ENCODE assay signal across 8 cellular contexts in genomic region chr5:113520429-113520828, GRCh38. TPM values are rescaled to one million over a fixed set of nuclear protein-coding genes. Genes with fewer than 3 reads are reported as not detected.
DNase-seq lines count a peak whose midpoint lies in the region; ATAC-seq, FAIRE-seq and TF ChIP-seq lines count a peak whose summit lies in the region.

No MANE protein-coding gene starts in this region.

- H3K27me3 ChIP-seq in brain microvascular endothelial cell (replicated peaks) = no peaks in the 10 kb centered on the region
- H3K27me3 ChIP-seq in CD8-positive, alpha-beta T cell (ENCODE audit: insufficient read depth, low read length) = no peaks in the 10 kb centered on the region
- no peaks in the 10 kb centered on the region for H3K27me3 ChIP-seq in thyroid gland
- H3K27me3 ChIP-seq in PC-3 (ENCODE audit: low read length) = no peaks in the 10 kb centered on the region

- POLR2A ChIA-PET in CD8-positive, alpha-beta T cell (lab: Charles Lee) = no interaction called here
- POLR2A ChIA-PET in PC-3 (lab: Charles Lee; ENCODE audit: unreplicated experiment) = no interaction called here

- H3K4me3 Mint-ChIP-seq in CD8-positive, alpha-beta T cell = no peak overlapping the region

- no peaks in the 10 kb centered on the region for H3K27me3 Mint-ChIP-seq in CD8-positive, alpha-beta T cell (ENCODE audit: low read depth)

- H3K9me3 Mint-ChIP-seq in CD8-positive, alpha-beta T cell = no peaks in the 10 kb centered on the region

- peaks cover 41% of the 10 kb centered on the region for H3K79me2 ChIP-seq in PC-3 (ENCODE audit: low read length)

- H3K27ac ChIP-seq in brain microvascular endothelial cell (no peak overlapping the region), thyroid gland (no peak overlapping the region), PC-3 (ENCODE audit: low read length) (no peak overlapping the region)
- no peak overlapping the region for H3K27ac ChIP-seq in CD8-positive, alpha-beta T cell (ENCODE audit: low read depth, low read length)

- no peak overlapping the region for H3K27ac Mint-ChIP-seq in CD8-positive, alpha-beta T cell

- in situ Hi-C loops in brain microvascular endothelial cell (cut with HindIII; ENCODE audit: low pct_ligation_motif_present, low sequenced_read_pairs) = loop anchor here (25.0 kb wide), 1 partner anchor 183 kb away; no protein-coding TSS in a partner anchor

- peak; percentile 51 for ATAC-seq in GM19455 (IDR thresholded peaks at IDR 0.05; ENCODE audit: unreplicated experiment)
- ATAC-seq in HG03139 (IDR thresholded peaks at IDR 0.05; ENCODE audit: unreplicated experiment) = peak; percentile 60
- ATAC-seq in CD8-positive, alpha-beta T cell = no peak
- no peak for ATAC-seq in PC-3

- no peak for TF ChIP-seq POLR2A in GM12891 (IDR thresholded peaks at IDR 0.05; ENCODE audit: low read depth, low read length)
- no peak for TF ChIP-seq POLR2A in thyroid gland (IDR thresholded peaks at IDR 0.05)

- no peaks in the 10 kb centered on the region for H3K9me2 ChIP-seq in PC-3 (replicated peaks; ENCODE audit: low read length)

- H3K4me1 Mint-ChIP-seq in CD8-positive, alpha-beta T cell (ENCODE audit: low read depth) = peaks cover 64% of the 10 kb centered on the region

- DNase-seq in GM12891 (ENCODE audit: insufficient read length, low spot score) (no peak), brain microvascular endothelial cell (peak; percentile 25), thyroid gland (no peak), PC-3 (no peak), NCI-H1048 (lab: John Stamatoyannopoulos, UW) (no peak)
- DNase-seq in CD8-positive, alpha-beta T cell = no peak

- TF ChIP-seq CTCF in brain microvascular endothelial cell (IDR thresholded peaks at IDR 0.05; ENCODE audit: low read depth, low read length, missing control alignments) (no peak), thyroid gland (IDR thresholded peaks at IDR 0.05) (no peak), PC-3 (conservative IDR thresholded peaks at IDR 0.05; ENCODE audit: low read depth, low read length) (no peak)
- TF ChIP-seq CTCF in CD8-positive, alpha-beta T cell (IDR thresholded peaks at IDR 0.05) = no peak

- no TSS peak for BruUV-seq in PC-3 (replicated peaks; lab: Mats Ljungman, UMichigan)

- peaks cover 26% of the 10 kb centered on the region for H3K4me1 ChIP-seq in CD8-positive, alpha-beta T cell (ENCODE audit: insufficient read depth, low read length)
- H3K4me1 ChIP-seq in thyroid gland (peaks cover 0 to 1% of the 10 kb centered on the region in 2 donors), PC-3 (ENCODE audit: insufficient read depth, low read length) (peaks cover 5% of the 10 kb centered on the region)

- no peak overlapping the region for H3K4me2 ChIP-seq in PC-3 (ENCODE audit: low read length)

- H2AFZ ChIP-seq in PC-3 (ENCODE audit: low read length) = no peak overlapping the region

- peak; percentile 80 for FAIRE-seq in GM12891 (lab: Jason Lieb, UNC)

- intact Hi-C loops in CD8-positive, alpha-beta T cell (cut with DNase I, micrococcal nuclease) = loop anchor here in 1 of 2 experiments (5.0 kb wide), 1 partner anchor 658 kb away; the partner anchor contains the start of gene SRP19
- intact Hi-C loops in thyroid gland (cut with DNase I) = no loop called here
- intact Hi-C loops in PC-3 (cut with micrococcal nuclease) = no loop called here

- CTCF ChIA-PET in CD8-positive, alpha-beta T cell (lab: Charles Lee) = no interaction called here
- CTCF ChIA-PET in PC-3 (lab: Charles Lee) = no interaction called here

- no peaks in the 10 kb centered on the region for H3F3A ChIP-seq in PC-3 (ENCODE audit: low read length, unreplicated experiment)

- no peak overlapping the region for H3K9ac ChIP-seq in PC-3 (ENCODE audit: low read length)

- peaks cover 44% of the 10 kb centered on the region for H3K36me3 Mint-ChIP-seq in CD8-positive, alpha-beta T cell

- H3K36me3 ChIP-seq in brain microvascular endothelial cell (replicated peaks) = peaks cover 3% of the 10 kb centered on the region
- peaks cover 5% of the 10 kb centered on the region for H3K36me3 ChIP-seq in CD8-positive, alpha-beta T cell (ENCODE audit: insufficient read depth, low read length)
- no peaks in the 10 kb centered on the region for H3K36me3 ChIP-seq in thyroid gland
- H3K36me3 ChIP-seq in PC-3 (ENCODE audit: low read depth, low read length) = peaks cover 7% of the 10 kb centered on the region; the same call in 1 of the 2 replicates

- H3K9me3 ChIP-seq in CD8-positive, alpha-beta T cell (ENCODE audit: low read length) = no peaks in the 10 kb centered on the region
- H3K9me3 ChIP-seq in thyroid gland (no peaks in the 10 kb centered on the region), PC-3 (ENCODE audit: low read length) (no peaks in the 10 kb centered on the region)

- no peak overlapping the region for H3K4me3 ChIP-seq in brain microvascular endothelial cell (ENCODE audit: low read depth, low read length)
- H3K4me3 ChIP-seq in CD8-positive, alpha-beta T cell (ENCODE audit: low read depth, low read length) = no peak overlapping the region
- H3K4me3 ChIP-seq in thyroid gland (replicated peaks in 1 of 3) = no peak overlapping the region
- no peak overlapping the region for H3K4me3 ChIP-seq in PC-3 (ENCODE audit: low read length)

- 0 out of 2 replicates have a peak, but pooled peaks cover 9% of the 10 kb centered on the region for H4K20me1 ChIP-seq in PC-3 (ENCODE audit: low read length)

TF ChIP-seq in GM12891, 5 proteins besides CTCF, POLR2A, EP300 and RAD21:
- TF ChIP-seq SPI1 (IDR thresholded peaks at IDR 0.05; ENCODE audit: low read depth, low read length) = no peak
- TF ChIP-seq POU2F2 (IDR thresholded peaks at IDR 0.05; ENCODE audit: low read depth, low read length) = no peak
- TF ChIP-seq PAX5 (IDR thresholded peaks at IDR 0.05; ENCODE audit: insufficient read depth, low read length, severe bottlenecking) = no peak
- no peak for TF ChIP-seq POLR2AphosphoS5 (IDR thresholded peaks at IDR 0.05; ENCODE audit: low read depth, low read length)
- no peak for TF ChIP-seq TAF1 (IDR thresholded peaks at IDR 0.05; ENCODE audit: low read depth, low read length)

RNA-seq across cellular contexts. Expression of gene YTHDC2, which starts 6.9 kb away (rescaled TPM):
- 7.3 TPM for polyA plus RNA-seq in GM12891 (2012; ENCODE audit: low read depth, missing spikeins)
- total RNA-seq in CD8-positive, alpha-beta T cell = 10 to 100 TPM; 35.4 to 36.1 TPM
- total RNA-seq in thyroid gland (10 to 100 TPM; 29.6 to 55.6 (median 41.7) TPM), PC-3 (2014; rRNA removed) (16.9 and 20.2 TPM in 2 replicates)

RNA-seq across cellular contexts. Expression of gene MCC, which starts 32.2 kb away (rescaled TPM):
- 0.09 TPM for polyA plus RNA-seq in GM12891 (2012; ENCODE audit: low read depth, missing spikeins)
- 1 to 10 TPM; 4.3 to 4.8 TPM for total RNA-seq in CD8-positive, alpha-beta T cell
- total RNA-seq in thyroid gland (10 to 100 TPM in 3 of 4 donors, 1 to 10 TPM in 1; 5.1 to 22.3 (median 13.0) TPM), PC-3 (2014; rRNA removed) (7.1 and 10.3 TPM in 2 replicates)

Comparison
In these comparisons a context has a peak if more than half of its experiments do, and no peak if none do; other contexts are left out.
1. ATAC-seq: peak in GM19455 (single experiment) and HG03139 (single experiment); none in CD8-positive, alpha-beta T cell (single experiment) and PC-3 (single experiment).